Comparison of ENCODE assay signal across 14 cellular contexts in genomic region chr7:155454183-155455112, GRCh38. TPM values are rescaled to one million over a fixed set of nuclear protein-coding genes. Genes with fewer than 3 reads are reported as not detected.
DNase-seq lines count a peak whose midpoint lies in the region; ATAC-seq and TF ChIP-seq lines count a peak whose summit lies in the region.
"Had no signal": no experiment of that assay in that cellular context is flagged by ENCODE, and none has a peak within 500 bp of the region (broad histone marks: within the 10 kb centered on the region; RNA-seq: fewer than 3 reads in every experiment).

No MANE protein-coding gene starts in this region.

- H3K4me3 ChIP-seq in SK-N-SH (ENCODE audit: low read depth in 2 of 2, low read length in 1 of 2) = no peak overlapping the region
- peak overlapping the region; percentile 36 for H3K4me3 ChIP-seq in psoas muscle
- H3K4me3 ChIP-seq: upper lobe of left lung had no signal

- H3K27me3 ChIP-seq in SK-N-SH (ENCODE audit: insufficient read depth) (peaks cover 96% of the 10 kb centered on the region), psoas muscle (ENCODE audit: insufficient read depth in 3 of 3, low read length in 2 of 3) (peaks cover 0 to 96% (median 68%) of the 10 kb centered on the region in 3 donors)

- peaks cover 24% of the 10 kb centered on the region for H4K20me1 ChIP-seq in SK-N-SH (ENCODE audit: insufficient read depth)

- intact Hi-C loops in psoas muscle (cut with DNase I) = loop anchor here in 1 of 2 donors (10.0 kb wide), 1 partner anchor 530 kb away; no protein-coding TSS in a partner anchor

- no peak overlapping the region for H3K9ac ChIP-seq in SK-N-SH

- peak overlapping the region; percentile 33; the same call in 1 of the 2 replicates for H3K4me2 ChIP-seq in SK-N-SH

- H3K27ac ChIP-seq in SK-N-SH (ENCODE audit: low read depth in 2 of 2, low read length in 1 of 2) (no peak overlapping the region), psoas muscle (no peak overlapping the region)
- H3K27ac ChIP-seq: neutrophil, upper lobe of left lung had no signal

- H2AFZ ChIP-seq in SK-N-SH (ENCODE audit: low read depth) = no peak overlapping the region

- H3K9me3 ChIP-seq in SK-N-SH = no peaks in the 10 kb centered on the region
- no peaks in the 10 kb centered on the region for H3K9me3 ChIP-seq in psoas muscle
- H3K9me3 ChIP-seq: neutrophil, upper lobe of left lung had no signal

- no peaks in the 10 kb centered on the region for H3F3A ChIP-seq in SK-N-SH (replicated peaks; ENCODE audit: insufficient read depth)

- POLR2A ChIA-PET in SK-N-SH (lab: Yijun Ruan, JAX) = no interaction called here

- H3K36me3 ChIP-seq in SK-N-SH (replicated peaks in 1 of 2; ENCODE audit: control insufficient read depth in 1 of 2, insufficient read depth in 2 of 2, low read length in 1 of 2) (no peaks in the 10 kb centered on the region), psoas muscle (ENCODE audit: insufficient read depth in 1 of 2, low read depth in 1 of 2) (no peaks in the 10 kb centered on the region)
- H3K36me3 ChIP-seq: neutrophil, upper lobe of left lung had no signal

- TF ChIP-seq RAD21 in SK-N-SH (IDR thresholded peaks at IDR 0.05; ENCODE audit: low read length) = no peak

- no peaks in the 10 kb centered on the region for H3K9me2 ChIP-seq in SK-N-SH

- H3K4me1 ChIP-seq in SK-N-SH (ENCODE audit: control insufficient read depth in 1 of 2, insufficient read depth in 2 of 2, low read depth in 1 of 2, low read length in 1 of 2) = peaks cover 8% of the 10 kb centered on the region in 2 experiments; a peak in 3 of 4 replicates
- peaks cover 19% of the 10 kb centered on the region for H3K4me1 ChIP-seq in psoas muscle

- CTCF ChIA-PET in SK-N-SH (lab: Yijun Ruan, JAX) = interaction anchor here (1.1 kb wide), 1 partner anchor 8 kb away, joined by 4 read pairs; no protein-coding TSS in a partner anchor

- TF ChIP-seq CTCF in SK-N-SH (IDR thresholded peaks at IDR 0.05) (no peak), GM20000 (IDR thresholded peaks at IDR 0.05; ENCODE audit: extremely low read depth, missing control alignments) (no peak), psoas muscle (IDR thresholded peaks at IDR 0.05) (no peak)

- WGBS in SK-N-SH (ENCODE audit: low lambda C conversion rate) = 4% methylated on average over 65 of the region's 82 CpGs
- 1 to 3% (median 2%) methylated on average over 79 to 82 of the region's 82 CpGs for WGBS in psoas muscle, 3 donors

- no peak for TF ChIP-seq EP300 in SK-N-SH (IDR thresholded peaks at IDR 0.05; ENCODE audit: borderline replicate concordance in 1 of 2, low read depth in 1 of 2, low read length in 1 of 2)

- no peak for ATAC-seq in SK-N-SH treated with all-trans-retinoic acid at 6 μM for 48 hours
- ATAC-seq in psoas muscle = no peak
- no peak for ATAC-seq in HG02798 (IDR thresholded peaks at IDR 0.05; ENCODE audit: poor library complexity, unreplicated experiment)

- H3K79me2 ChIP-seq in SK-N-SH (ENCODE audit: insufficient read depth) = no peaks in the 10 kb centered on the region

- peak; percentile 53 for DNase-seq in SK-N-SH
- peak; percentile 47 for DNase-seq in GM20000 (ENCODE audit: low spot score)
- DNase-seq in epidermal melanocyte (ENCODE audit: insufficient read length, low spot score) = peak; percentile 16
- no peak for DNase-seq in psoas muscle
- no peak for DNase-seq in Ammon's horn (ENCODE audit: low spot score)
- DNase-seq in SHP77 treated with DMSO at 0.1 percent for 48 hours (lab: John Stamatoyannopoulos, UW) = no peak
- DNase-seq: KBM-7, NCI-H2029 treated with DMSO at 0.1 percent for 48 hours had no signal

TF ChIP-seq in SK-N-SH, 30 proteins besides CTCF, POLR2A, EP300 and RAD21 (continues in another document):
- TF ChIP-seq USF2 (IDR thresholded peaks at IDR 0.05; ENCODE audit: borderline replicate concordance, low read depth, low read length) = no peak
- no peak for TF ChIP-seq ZBTB33 (IDR thresholded peaks at IDR 0.05; ENCODE audit: borderline replicate concordance, low read depth)
- no peak for TF ChIP-seq NFIC (IDR thresholded peaks at IDR 0.05; ENCODE audit: borderline replicate concordance)
- TF ChIP-seq MAX (IDR thresholded peaks at IDR 0.05; ENCODE audit: low read depth) = no peak
- no peak for TF ChIP-seq TEAD4 (IDR thresholded peaks at IDR 0.05; ENCODE audit: borderline replicate concordance, insufficient read depth)
- TF ChIP-seq RFX5 (IDR thresholded peaks at IDR 0.05; ENCODE audit: low read length) = no peak
- TF ChIP-seq EZH2phosphoT487 (IDR thresholded peaks at IDR 0.05; ENCODE audit: borderline replicate concordance, low read depth) = no peak
- TF ChIP-seq ELF1 (IDR thresholded peaks at IDR 0.05) = no peak
- TF ChIP-seq SIN3A (IDR thresholded peaks at IDR 0.05; ENCODE audit: borderline replicate concordance, low read depth, low read length) = no peak
- TF ChIP-seq FOXJ3 (CRISPR knock-in tag; IDR thresholded peaks at IDR 0.05) = no peak

TF ChIP-seq in SK-N-SH treated with all-trans-retinoic acid at 6 μM for 48 hours, 23 proteins besides CTCF, POLR2A, EP300 and RAD21:
- TF ChIP-seq SNAI2 (CRISPR knock-in tag; IDR thresholded peaks at IDR 0.05) (no peak), TCF4 (CRISPR knock-in tag; IDR thresholded peaks at IDR 0.05; ENCODE audit: borderline replicate concordance) (no peak)

RNA-seq across cellular contexts. Expression of gene EN2, which starts 3.5 kb away (rescaled TPM):
- 0.02 TPM in 1 of 2 replicates, not detected in the other for polyA plus RNA-seq in SK-N-SH (2012; rRNA removed)
- 0.01 TPM in 1 of 2 replicates, not detected in the other for polyA plus RNA-seq in SK-N-SH (2012; cell fraction: cytosol; rRNA removed)
- polyA plus RNA-seq in SK-N-SH (2012; cell fraction: nucleus; rRNA removed) = 0.01 TPM in 1 of 2 replicates, not detected in the other
- under 1 TPM; 0.21 to 0.73 (median 0.44) TPM for total RNA-seq in psoas muscle
- 1 to 10 TPM in 1 of 3 donors, under 1 TPM in 2; 0.13 to 1.3 (median 0.16) TPM for polyA plus RNA-seq in psoas muscle
- total RNA-seq: activated T-helper 2 cell treated with anti-CD3 and anti-CD28 coated beads, Interferon-gamma antibody, Interleukin-2, Interleukin-4, amounts not matched to agents 10 μg/mL and 5 μg/mL and 100 μg/mL, durations not matched to agents 14 hours and 24 hours and 36 hours; upper lobe of left lung had no signal
- polyA plus RNA-seq: AG04450 had no signal

Comparison
In these comparisons a context has a peak if more than half of its experiments do, and no peak if none do; other contexts are left out.
1. DNase-seq: peak in SK-N-SH (single experiment), GM20000 (single experiment) and epidermal melanocyte (single experiment); none in psoas muscle (0 of 2), Ammon's horn (single experiment) and SHP77 treated with DMSO at 0.1 percent for 48 hours (single experiment).